9 cellular contexts compared by ENCODE assay signal in the genomic region with DNA sequence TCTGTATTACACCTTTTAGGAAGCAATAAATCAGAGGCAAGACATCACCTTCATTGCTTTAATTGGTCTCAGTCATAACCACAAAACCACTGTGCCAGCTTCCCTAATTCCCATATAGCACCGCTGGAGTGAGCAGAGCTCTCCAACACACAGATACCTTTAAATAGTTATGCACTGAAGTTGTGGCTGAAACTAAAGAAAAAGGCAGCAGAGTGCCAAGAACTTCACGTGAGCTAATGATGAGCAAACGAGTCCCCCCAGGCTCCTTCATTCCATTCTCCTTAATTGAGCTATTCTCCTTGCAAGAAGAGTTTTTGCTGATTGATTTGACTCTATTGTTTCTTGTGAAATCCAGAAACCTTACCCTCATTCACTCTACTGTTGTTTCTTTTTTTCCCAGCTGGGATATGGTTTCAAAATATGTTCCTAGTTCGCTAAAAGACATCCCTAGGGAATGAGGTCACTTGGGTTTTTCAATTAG.
DNase-seq lines count a peak whose midpoint lies in the region; ATAC-seq and TF ChIP-seq lines count a peak whose summit lies in the region.
"Had no signal": no experiment of that assay in that cellular context is flagged by ENCODE, and none has a peak within 500 bp of the region (broad histone marks: within the 10 kb centered on the region; RNA-seq: fewer than 3 reads in every experiment).

No MANE protein-coding gene starts in this region.

- no TSS peak for BruUV-seq in A673 (replicated peaks; lab: Mats Ljungman, UMichigan)

- H3K36me3 Mint-ChIP-seq in HFFc6 (ENCODE audit: low read depth) (no peaks in the 10 kb centered on the region), WTC11 (no peaks in the 10 kb centered on the region)

- TF ChIP-seq CTCF in HFFc6 (IDR thresholded peaks at IDR 0.05) = no peak
- TF ChIP-seq CTCF in WTC11 (IDR thresholded peaks at IDR 0.05) = no peak
- no peak for TF ChIP-seq CTCF in fibroblast of the aortic adventitia (IDR thresholded peaks at IDR 0.05; ENCODE audit: insufficient read depth, low read length)
- no peak for TF ChIP-seq CTCF in A673 (conservative IDR thresholded peaks at IDR 0.05; ENCODE audit: low read depth, low read length)

- H3K27ac Mint-ChIP-seq in HFFc6 (peak overlapping the region; percentile 19; the same call in 1 of the 2 replicates), WTC11 (peak overlapping the region; percentile 52; the same call in 1 of the 2 replicates)

- CTCF ChIA-PET in WTC11 (lab: Charles Lee) (interaction anchor here (1.1 kb wide), 1 partner anchor 117 kb away, joined by 6 read pairs; no protein-coding TSS in a partner anchor), A673 (lab: Charles Lee) (no interaction called here)

- H3K27me3 Mint-ChIP-seq in HFFc6 (ENCODE audit: insufficient read depth) = no peaks in the 10 kb centered on the region; the same call in 1 of the 2 replicates
- no peaks in the 10 kb centered on the region for H3K27me3 Mint-ChIP-seq in WTC11 (ENCODE audit: low read depth)

- POLR2A ChIA-PET in WTC11 (lab: Charles Lee) = no interaction called here
- POLR2A ChIA-PET in A673 (lab: Charles Lee; ENCODE audit: low non-redundant PET) = no interaction called here

- ATAC-seq in WTC11 = no peak
- no peak for ATAC-seq in activated CD4-positive, CD25-positive, alpha-beta regulatory T cell treated with anti-CD3 and anti-CD28 coated beads, Interleukin-2, amount 50 U/mL, for 24 hours
- ATAC-seq in GM21367 (IDR thresholded peaks at IDR 0.05; ENCODE audit: unreplicated experiment) = no peak

- intact Hi-C loops in A673 (cut with micrococcal nuclease; ENCODE audit: unreplicated experiment) = no loop called here

- no peaks in the 10 kb centered on the region for H3K27me3 ChIP-seq in A673 (replicated peaks; ENCODE audit: insufficient read depth, low read depth, low read length, poor library complexity)

- H3K9me3 Mint-ChIP-seq in HFFc6 (no peaks in the 10 kb centered on the region), WTC11 (no peaks in the 10 kb centered on the region)

- H3K27ac ChIP-seq in A673 (ENCODE audit: low read depth, low read length, poor library complexity, severe bottlenecking) = no peak overlapping the region

- peak; percentile 65 for DNase-seq in HFFc6
- DNase-seq in WTC11 (ENCODE audit: low spot score) = no peak
- DNase-seq in fibroblast of the aortic adventitia (ENCODE audit: low read depth) = peak; percentile 87
- DNase-seq in skeletal muscle cell (ENCODE audit: low read depth) = peak; percentile 42
- no peak for DNase-seq in activated gamma-delta T cell (lab: John Stamatoyannopoulos, UW)
- DNase-seq in A673 (ENCODE audit: low spot score) = no peak
- DNase-seq: GF-D8 had no signal

- no peaks in the 10 kb centered on the region for H3K4me1 ChIP-seq in A673 (ENCODE audit: insufficient read depth, low read length, poor library complexity, severe bottlenecking)

- H3K4me3 ChIP-seq in fibroblast of the aortic adventitia (ENCODE audit: low read depth, low read length) (no peak overlapping the region), skeletal muscle cell (ENCODE audit: low read depth, low read length) (no peak overlapping the region), A673 (ENCODE audit: low read depth, low read length, poor library complexity, severe bottlenecking) (no peak overlapping the region)

- H3K4me1 Mint-ChIP-seq in HFFc6 (ENCODE audit: low read depth) = peaks cover 38% of the 10 kb centered on the region
- peaks cover 17% of the 10 kb centered on the region for H3K4me1 Mint-ChIP-seq in WTC11

- H3K9me3 ChIP-seq in A673 (ENCODE audit: low read depth, low read length, poor library complexity, severe bottlenecking) = no peaks in the 10 kb centered on the region

- no peaks in the 10 kb centered on the region for H3K36me3 ChIP-seq in A673 (ENCODE audit: insufficient read depth, low read length, poor library complexity, severe bottlenecking)

- H3K4me3 Mint-ChIP-seq in HFFc6 = peak overlapping the region; percentile 26
- no peak overlapping the region for H3K4me3 Mint-ChIP-seq in WTC11

TF ChIP-seq in WTC11, 78 proteins besides CTCF, POLR2A, EP300 and RAD21 (continues in another document):
- TF ChIP-seq ZNF396 (CRISPR knock-in tag; IDR thresholded peaks at IDR 0.05; ENCODE audit: borderline replicate concordance) = no peak
- TF ChIP-seq E2F5 (CRISPR knock-in tag; IDR thresholded peaks at IDR 0.05) = no peak
- TF ChIP-seq, protein P1, sequence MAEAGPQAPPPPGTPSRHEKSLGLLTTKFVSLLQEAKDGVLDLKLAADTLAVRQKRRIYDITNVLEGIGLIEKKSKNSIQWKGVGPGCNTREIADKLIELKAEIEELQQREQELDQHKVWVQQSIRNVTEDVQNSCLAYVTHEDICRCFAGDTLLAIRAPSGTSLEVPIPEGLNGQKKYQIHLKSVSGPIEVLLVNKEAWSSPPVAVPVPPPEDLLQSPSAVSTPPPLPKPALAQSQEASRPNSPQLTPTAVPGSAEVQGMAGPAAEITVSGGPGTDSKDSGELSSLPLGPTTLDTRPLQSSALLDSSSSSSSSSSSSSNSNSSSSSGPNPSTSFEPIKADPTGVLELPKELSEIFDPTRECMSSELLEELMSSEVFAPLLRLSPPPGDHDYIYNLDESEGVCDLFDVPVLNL (CRISPR knock-in tag; IDR thresholded peaks at IDR 0.05; ENCODE audit: borderline replicate concordance, low read depth) = no peak
- TF ChIP-seq FOXJ3 (CRISPR knock-in tag; IDR thresholded peaks at IDR 0.05; ENCODE audit: borderline replicate concordance) = no peak
- TF ChIP-seq OVOL2 (CRISPR knock-in tag; IDR thresholded peaks at IDR 0.05; ENCODE audit: borderline replicate concordance) = no peak
- TF ChIP-seq HMGA2 (CRISPR knock-in tag; IDR thresholded peaks at IDR 0.05) = no peak
- TF ChIP-seq CREM (CRISPR knock-in tag; IDR thresholded peaks at IDR 0.05) = no peak
- TF ChIP-seq TEAD1 (CRISPR knock-in tag; IDR thresholded peaks at IDR 0.05) = no peak
- no peak for TF ChIP-seq TCF7 (CRISPR knock-in tag; IDR thresholded peaks at IDR 0.05; ENCODE audit: low read depth)
- TF ChIP-seq CREB1 (CRISPR knock-in tag; IDR thresholded peaks at IDR 0.05) = no peak
- no peak for TF ChIP-seq EMX1 (CRISPR knock-in tag; IDR thresholded peaks at IDR 0.05)
- TF ChIP-seq MYBL2 (CRISPR knock-in tag; IDR thresholded peaks at IDR 0.05) = no peak
- TF ChIP-seq, protein P2, sequence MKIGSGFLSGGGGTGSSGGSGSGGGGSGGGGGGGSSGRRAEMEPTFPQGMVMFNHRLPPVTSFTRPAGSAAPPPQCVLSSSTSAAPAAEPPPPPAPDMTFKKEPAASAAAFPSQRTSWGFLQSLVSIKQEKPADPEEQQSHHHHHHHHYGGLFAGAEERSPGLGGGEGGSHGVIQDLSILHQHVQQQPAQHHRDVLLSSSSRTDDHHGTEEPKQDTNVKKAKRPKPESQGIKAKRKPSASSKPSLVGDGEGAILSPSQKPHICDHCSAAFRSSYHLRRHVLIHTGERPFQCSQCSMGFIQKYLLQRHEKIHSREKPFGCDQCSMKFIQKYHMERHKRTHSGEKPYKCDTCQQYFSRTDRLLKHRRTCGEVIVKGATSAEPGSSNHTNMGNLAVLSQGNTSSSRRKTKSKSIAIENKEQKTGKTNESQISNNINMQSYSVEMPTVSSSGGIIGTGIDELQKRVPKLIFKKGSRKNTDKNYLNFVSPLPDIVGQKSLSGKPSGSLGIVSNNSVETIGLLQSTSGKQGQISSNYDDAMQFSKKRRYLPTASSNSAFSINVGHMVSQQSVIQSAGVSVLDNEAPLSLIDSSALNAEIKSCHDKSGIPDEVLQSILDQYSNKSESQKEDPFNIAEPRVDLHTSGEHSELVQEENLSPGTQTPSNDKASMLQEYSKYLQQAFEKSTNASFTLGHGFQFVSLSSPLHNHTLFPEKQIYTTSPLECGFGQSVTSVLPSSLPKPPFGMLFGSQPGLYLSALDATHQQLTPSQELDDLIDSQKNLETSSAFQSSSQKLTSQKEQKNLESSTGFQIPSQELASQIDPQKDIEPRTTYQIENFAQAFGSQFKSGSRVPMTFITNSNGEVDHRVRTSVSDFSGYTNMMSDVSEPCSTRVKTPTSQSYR (CRISPR knock-in tag; IDR thresholded peaks at IDR 0.05) = no peak
- TF ChIP-seq ZNF532 (CRISPR knock-in tag; IDR thresholded peaks at IDR 0.05; ENCODE audit: borderline replicate concordance) = no peak
- TF ChIP-seq RORB (CRISPR knock-in tag; IDR thresholded peaks at IDR 0.05) = no peak

Comparison
In these comparisons a context has a peak if more than half of its experiments do, and no peak if none do; other contexts are left out.
1. DNase-seq: peak in HFFc6 (single experiment), fibroblast of the aortic adventitia (single experiment) and skeletal muscle cell (single experiment); none in WTC11 (single experiment), activated gamma-delta T cell (single experiment) and A673 (single experiment).